8 cellular contexts compared by ENCODE assay signal in the genomic region with DNA sequence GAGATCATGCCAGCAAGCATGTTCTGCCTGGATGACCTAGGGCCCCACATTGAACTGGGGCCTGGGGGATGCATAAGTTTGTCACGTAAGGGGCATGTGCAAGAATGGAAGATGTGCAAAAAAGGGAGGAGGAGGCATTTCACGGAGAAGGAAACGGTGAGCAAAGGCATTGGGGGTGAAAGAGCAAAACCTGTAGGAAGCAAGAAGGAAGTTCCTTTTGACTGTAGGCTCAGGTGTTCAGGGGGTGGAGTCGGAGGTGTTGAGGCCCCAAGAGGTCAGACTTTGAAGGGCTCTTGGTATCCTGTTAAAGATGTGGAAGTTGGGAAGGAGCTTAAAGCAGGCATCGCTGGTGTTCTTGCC. TPM values are rescaled to one million over a fixed set of nuclear protein-coding genes. Genes with fewer than 3 reads are reported as not detected.
DNase-seq lines count a peak whose midpoint lies in the region; ATAC-seq, FAIRE-seq and TF ChIP-seq lines count a peak whose summit lies in the region.

No MANE protein-coding gene starts in this region.

- DNase-seq in T-helper 1 cell (no peak), chondrocyte (ENCODE audit: low spot score) (no peak), RCC 7860 (ENCODE audit: low spot score) (no peak), NCI-H1092 treated with DMSO at 0.1 percent for 48 hours (lab: John Stamatoyannopoulos, UW) (no peak), NCI-H1417 treated with DMSO at 0.1 percent for 48 hours (lab: John Stamatoyannopoulos, UW) (no peak)
- DNase-seq in Jurkat, Clone E6-1 (ENCODE audit: low read depth, low spot score): no peak
- DNase-seq in naive thymus-derived CD8-positive, alpha-beta T cell: no peak

- H3K4me1 Mint-ChIP-seq in T-helper 1 cell treated with Interleukin-12 subunit alpha and Interleukin-12 subunit beta and Interleukin-4 antibody, amounts not matched to agents 30 μg/mL and 1 μg/mL, for 36 hours (ENCODE audit: low read depth): peaks cover 24% of the 10 kb centered on the region
- peaks cover 44% of the 10 kb centered on the region for H3K4me1 Mint-ChIP-seq in chondrocyte (ENCODE audit: low read depth)
- H3K4me1 Mint-ChIP-seq in naive thymus-derived CD8-positive, alpha-beta T cell: peaks cover 25 to 63% (median 61%) of the 10 kb centered on the region in 4 donors

- H3K27me3 Mint-ChIP-seq in T-helper 1 cell treated with Interleukin-12 subunit alpha and Interleukin-12 subunit beta and Interleukin-4 antibody, amounts not matched to agents 30 μg/mL and 1 μg/mL, for 36 hours (ENCODE audit: low read depth): peaks cover 36% of the 10 kb centered on the region
- no peaks in the 10 kb centered on the region for H3K27me3 Mint-ChIP-seq in chondrocyte (ENCODE audit: low read depth)
- H3K27me3 Mint-ChIP-seq in naive thymus-derived CD8-positive, alpha-beta T cell: no peaks in the 10 kb centered on the region

- no peaks in the 10 kb centered on the region for H3K9me3 Mint-ChIP-seq in T-helper 1 cell treated with Interleukin-12 subunit alpha and Interleukin-12 subunit beta and Interleukin-4 antibody, amounts not matched to agents 30 μg/mL and 1 μg/mL, for 36 hours
- H3K9me3 Mint-ChIP-seq in chondrocyte (ENCODE audit: low read depth): no peaks in the 10 kb centered on the region
- H3K9me3 Mint-ChIP-seq in naive thymus-derived CD8-positive, alpha-beta T cell: no peaks in the 10 kb centered on the region

- peak overlapping the region; percentile 81 for H3K4me3 Mint-ChIP-seq in T-helper 1 cell treated with Interleukin-12 subunit alpha and Interleukin-12 subunit beta and Interleukin-4 antibody, amounts not matched to agents 30 μg/mL and 1 μg/mL, for 36 hours
- H3K4me3 Mint-ChIP-seq in chondrocyte (ENCODE audit: unreplicated experiment): peak overlapping the region; percentile 75
- peak overlapping the region; percentile 84 to 99 (median 92) for H3K4me3 Mint-ChIP-seq in naive thymus-derived CD8-positive, alpha-beta T cell

- peak overlapping the region; percentile 54 for H3K4me3 ChIP-seq in Jurkat, Clone E6-1 (ENCODE audit: low read length)

- no peak for TF ChIP-seq CTCF in chondrocyte (IDR thresholded peaks at IDR 0.05)

- POLR2A ChIA-PET in naive thymus-derived CD8-positive, alpha-beta T cell (lab: Charles Lee): interaction anchor here (1.9 kb wide), 1 partner anchor 66 kb away, joined by 9 read pairs; the partner anchor contains the start of gene NUP54

- FAIRE-seq in RCC 7860 (lab: Jason Lieb, UNC): no peak

- ATAC-seq in naive thymus-derived CD8-positive, alpha-beta T cell: no peak

- H3K36me3 Mint-ChIP-seq in T-helper 1 cell treated with Interleukin-12 subunit alpha and Interleukin-12 subunit beta and Interleukin-4 antibody, amounts not matched to agents 30 μg/mL and 1 μg/mL, for 36 hours (ENCODE audit: low read depth): peaks cover 3% of the 10 kb centered on the region
- H3K36me3 Mint-ChIP-seq in chondrocyte (ENCODE audit: low read depth): no peaks in the 10 kb centered on the region
- H3K36me3 Mint-ChIP-seq in naive thymus-derived CD8-positive, alpha-beta T cell: peaks cover 0 to 4% (median 0%) of the 10 kb centered on the region in 3 donors

- H3K27ac Mint-ChIP-seq in T-helper 1 cell treated with Interleukin-12 subunit alpha and Interleukin-12 subunit beta and Interleukin-4 antibody, amounts not matched to agents 30 μg/mL and 1 μg/mL, for 36 hours: peak overlapping the region; percentile 69
- peak overlapping the region; percentile 97 for H3K27ac Mint-ChIP-seq in chondrocyte (ENCODE audit: unreplicated experiment)
- H3K27ac Mint-ChIP-seq in naive thymus-derived CD8-positive, alpha-beta T cell: peak overlapping the region; percentile 89 to 99 (median 96)

RNA-seq across cellular contexts. Expression of gene SCARB2, which starts 0.6 kb away (rescaled TPM):
- polyA plus RNA-seq in Jurkat, Clone E6-1 (2012; ENCODE audit: insufficient read depth, insufficient read length): 18.3 TPM
- 145 to 165 TPM (median 155 TPM) in 3 replicates for total RNA-seq in chondrocyte
- 10 to 100 TPM; 23.2 to 25.8 TPM for total RNA-seq in naive thymus-derived CD8-positive, alpha-beta T cell
- 10 to 100 TPM; 11.0 to 14.3 (median 14.0) TPM for polyA plus RNA-seq in naive thymus-derived CD8-positive, alpha-beta T cell

RNA-seq across cellular contexts. Expression of gene FAM47E, which starts 37.3 kb away (rescaled TPM):
- polyA plus RNA-seq in Jurkat, Clone E6-1 (2012; ENCODE audit: insufficient read depth, insufficient read length): not detected
- 0.73 to 1.2 TPM (median 0.92 TPM) in 3 replicates for total RNA-seq in chondrocyte
- total RNA-seq in naive thymus-derived CD8-positive, alpha-beta T cell: 1 to 10 TPM in 1 of 2 experiments, under 1 TPM in 1; 0.60 to 1.3 TPM
- under 1 TPM in 1 of 3 donors, not detected in 2; 0.64 TPM for polyA plus RNA-seq in naive thymus-derived CD8-positive, alpha-beta T cell
